Comparison of ENCODE assay signal across 11 cellular contexts in the genomic region with DNA sequence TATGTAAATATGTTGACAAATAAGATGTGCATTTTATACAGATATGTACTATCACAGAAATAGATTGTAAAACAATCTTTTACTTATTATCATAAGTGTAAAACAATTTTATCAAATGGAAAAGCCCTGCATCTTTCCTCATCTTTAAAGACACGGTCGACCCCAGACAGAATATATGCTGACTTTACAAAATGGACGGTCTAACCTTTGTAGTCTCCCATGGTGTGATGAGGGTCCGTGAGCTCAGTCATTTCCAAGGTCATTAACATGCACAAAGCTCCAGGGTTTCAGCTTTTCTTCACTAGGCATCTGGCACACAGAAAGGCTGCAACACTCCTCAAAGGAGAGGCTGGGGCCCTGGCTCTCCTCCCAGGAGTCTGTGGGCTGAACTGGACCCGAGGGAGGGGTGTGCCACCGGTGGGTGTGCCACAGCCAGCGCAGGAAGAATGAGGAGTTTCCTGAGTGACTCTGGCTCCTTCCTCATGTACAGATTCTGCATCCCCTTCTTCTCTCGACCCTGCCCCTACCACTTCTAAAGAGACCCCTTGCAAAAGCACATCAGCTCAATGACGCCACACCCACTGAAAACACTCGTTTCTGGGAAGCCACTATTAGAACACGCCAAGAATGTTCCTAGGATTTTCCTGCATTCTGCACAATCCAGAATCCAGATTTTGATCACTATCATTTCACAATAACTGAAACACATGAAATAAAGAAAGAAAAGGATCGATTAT. TPM values are rescaled to one million over a fixed set of nuclear protein-coding genes. Genes with fewer than 3 reads are reported as not detected.
DNase-seq lines count a peak whose midpoint lies in the region; ATAC-seq and TF ChIP-seq lines count a peak whose summit lies in the region.
"Had no signal": no experiment of that assay in that cellular context is flagged by ENCODE, and none has a peak within 500 bp of the region (broad histone marks: within the 10 kb centered on the region; RNA-seq: fewer than 3 reads in every experiment).

No MANE protein-coding gene starts in this region.

- DNase-seq in COLO668 (lab: John Stamatoyannopoulos, UW; ENCODE audit: unreplicated experiment) (peak; percentile 6), astrocyte of the cerebellum (ENCODE audit: low read depth) (no peak), left ventricle myocardium inferior (peak; percentile 62), WERI-Rb-1 (no peak)
- DNase-seq: DMS79; NCI-H1105 treated with DMSO at 0.1 percent for 48 hours; stimulated activated CD4-positive, alpha-beta T cell treated with anti-CD3 and anti-CD28 coated beads, Interleukin-1b, Interleukin-23, amount 100 ng/mL, for 48 hours had no signal

- ATAC-seq in HG03135 (IDR thresholded peaks at IDR 0.05; ENCODE audit: unreplicated experiment) (no peak), HG02623 (IDR thresholded peaks at IDR 0.05; ENCODE audit: unreplicated experiment) (no peak), GM21526 (IDR thresholded peaks at IDR 0.05; ENCODE audit: low FRiP score, unreplicated experiment) (no peak)

- peak overlapping the region; percentile 91 for H3K27ac ChIP-seq in left ventricle myocardium inferior (replicated peaks)
- peak overlapping the region; percentile 62 for H3K27ac ChIP-seq in rectal smooth muscle tissue (ENCODE audit: low read depth, low read length)
- no peak overlapping the region for H3K27ac ChIP-seq in WERI-Rb-1

- no peaks in the 10 kb centered on the region for H3K9me3 ChIP-seq in left ventricle myocardium inferior (replicated peaks)
- H3K9me3 ChIP-seq in WERI-Rb-1 (ENCODE audit: severe bottlenecking), result no peaks in the 10 kb centered on the region

- H3K9ac ChIP-seq in rectal smooth muscle tissue (ENCODE audit: low read length), result no peak overlapping the region

- intact Hi-C loops in left ventricle myocardium inferior (cut with micrococcal nuclease), result loop anchor here (10.0 kb wide), 1 partner anchor 129 kb away; no protein-coding TSS in a partner anchor

- TF ChIP-seq CTCF in astrocyte of the cerebellum (IDR thresholded peaks at IDR 0.05; ENCODE audit: low read depth, low read length, missing control alignments), result no peak
- TF ChIP-seq CTCF in left ventricle myocardium inferior (IDR thresholded peaks at IDR 0.05; ENCODE audit: borderline replicate concordance), result no peak
- TF ChIP-seq CTCF in WERI-Rb-1 (IDR thresholded peaks at IDR 0.05; ENCODE audit: low read depth, low read length), result no peak

- in situ Hi-C loops in astrocyte of the cerebellum (cut with HindIII; ENCODE audit: low sequenced_read_pairs), result no loop called here

- H3K27me3 ChIP-seq in left ventricle myocardium inferior (ENCODE audit: low read depth), result no peaks in the 10 kb centered on the region
- H3K27me3 ChIP-seq in rectal smooth muscle tissue (ENCODE audit: control insufficient read depth, insufficient read depth, low read length), result no peaks in the 10 kb centered on the region
- no peaks in the 10 kb centered on the region for H3K27me3 ChIP-seq in WERI-Rb-1 (ENCODE audit: insufficient read depth, low read depth, severe bottlenecking)

- no peaks in the 10 kb centered on the region for H3K36me3 ChIP-seq in left ventricle myocardium inferior
- H3K36me3 ChIP-seq in rectal smooth muscle tissue (ENCODE audit: control insufficient read depth, insufficient read depth, low read length), result no peaks in the 10 kb centered on the region
- H3K36me3 ChIP-seq in WERI-Rb-1, result no peaks in the 10 kb centered on the region

- H3K4me3 ChIP-seq in astrocyte of the cerebellum (ENCODE audit: low read depth, low read length) (peak overlapping the region; percentile 7), left ventricle myocardium inferior (peak overlapping the region; percentile 70), rectal smooth muscle tissue (ENCODE audit: low read length) (peak overlapping the region; percentile 25), WERI-Rb-1 (ENCODE audit: low read depth, low read length) (no peak overlapping the region)

- H3K4me1 ChIP-seq in left ventricle myocardium inferior, result peaks cover 98% of the 10 kb centered on the region
- peaks cover 8% of the 10 kb centered on the region for H3K4me1 ChIP-seq in rectal smooth muscle tissue (ENCODE audit: control insufficient read depth, insufficient read depth, low read length)

RNA-seq across cellular contexts. Expression of a gene that starts 26.2 kb away (rescaled TPM):
- total RNA-seq in left ventricle myocardium inferior, result 674 TPM

Comparison
In these comparisons a context has a peak if more than half of its experiments do, and no peak if none do; other contexts are left out.
1. DNase-seq: peak in COLO668 (single experiment) and left ventricle myocardium inferior (single experiment); none in astrocyte of the cerebellum (single experiment) and WERI-Rb-1 (single experiment).